Comparison of ENCODE assay signal across 17 cellular contexts in genomic region chr5:2754621-2755370, GRCh38. TPM values are rescaled to one million over a fixed set of nuclear protein-coding genes. Genes with fewer than 3 reads are reported as not detected.
DNase-seq lines count a peak whose midpoint lies in the region; ATAC-seq, FAIRE-seq and TF ChIP-seq lines count a peak whose summit lies in the region.
"Had no signal": no experiment of that assay in that cellular context is flagged by ENCODE, and none has a peak within 500 bp of the region (broad histone marks: within the 10 kb centered on the region; RNA-seq: fewer than 3 reads in every experiment).

No MANE protein-coding gene starts in this region.

- intact Hi-C loops in activated CD4-positive, alpha-beta T cell treated with anti-CD3 and anti-CD28 coated beads, Interleukin-2, amount 10 ng/mL, durations not matched to agents 24 days and 14 days (cut with micrococcal nuclease): loop anchor here (5.0 kb wide), 3 partner anchors 363 to 872 kb away; partner anchors contain the start of gene IRX4
- intact Hi-C loops in left lung (cut with DNase I): loop anchor here in 1 of 2 donors (5.0 kb wide), 1 partner anchor 843 kb away; the partner anchor contains the start of gene IRX1

- H3K4me3 Mint-ChIP-seq in activated CD4-positive, alpha-beta T cell treated with anti-CD3 and anti-CD28 coated beads, Interleukin-2, amount 10 ng/mL, durations not matched to agents 24 days and 14 days: no peak overlapping the region
- H3K4me3 Mint-ChIP-seq: activated CD8-positive, alpha-beta T cell treated with anti-CD3 and anti-CD28 coated beads, Interleukin-2, amount 10 ng/mL, durations not matched to agents 7 days and 5 days; activated naive CD4-positive, alpha-beta T cell treated with anti-CD3 and anti-CD28 coated beads for 36 hours had no signal

- H3K27me3 ChIP-seq in bronchial epithelial cell (ENCODE audit: control insufficient read depth, insufficient read depth, low read length) (no peaks in the 10 kb centered on the region), left lung (peaks cover 71 to 99% of the 10 kb centered on the region in 2 donors), thoracic aorta (replicated peaks; ENCODE audit: insufficient read depth) (peaks cover 17% of the 10 kb centered on the region)

- H3K27me3 Mint-ChIP-seq in activated CD4-positive, alpha-beta T cell treated with anti-CD3 and anti-CD28 coated beads, Interleukin-2, amount 10 ng/mL, durations not matched to agents 24 days and 14 days: peaks cover 53% of the 10 kb centered on the region

- peak; percentile 50 for DNase-seq in activated CD4-positive, alpha-beta T cell treated with anti-CD3 and anti-CD28 coated beads, Interleukin-2, amount 10 ng/mL, durations not matched to agents 24 days and 14 days
- no peak for DNase-seq in activated CD4-positive, alpha-beta T cell treated with anti-CD3 and anti-CD28 coated beads, Interleukin-2, amount 50 U/mL, for 4 hours
- no peak for DNase-seq in bronchial epithelial cell (ENCODE audit: low read depth)
- DNase-seq in left lung: peak in 1 of 2 donors; percentile 86
- DNase-seq in thoracic aorta (ENCODE audit: low spot score): no peak
- no peak for DNase-seq in activated naive CD4-positive, alpha-beta T cell (lab: John Stamatoyannopoulos, UW)
- no peak for DNase-seq in stimulated activated CD4-positive, alpha-beta T cell treated with anti-CD3 and anti-CD28 coated beads, Interleukin-4, amount 100 ng/mL, for 4 hours
- DNase-seq: activated CD8-positive, alpha-beta T cell treated with anti-CD3 and anti-CD28 coated beads, Interleukin-2, amount 10 ng/mL, durations not matched to agents 7 days and 5 days; activated naive CD4-positive, alpha-beta T cell treated with anti-CD3 and anti-CD28 coated beads for 36 hours; right lobe of liver; T-helper 2 cell had no signal

- H3K4me1 ChIP-seq in left lung (peaks cover 0 to 10% of the 10 kb centered on the region in 2 donors), thoracic aorta (ENCODE audit: control insufficient read depth in 1 of 2, low read depth in 2 of 2) (peaks cover 4 to 35% of the 10 kb centered on the region in 2 donors)

- no peak overlapping the region for H3K27ac Mint-ChIP-seq in activated CD4-positive, alpha-beta T cell treated with anti-CD3 and anti-CD28 coated beads, Interleukin-2, amount 10 ng/mL, durations not matched to agents 24 days and 14 days
- H3K27ac Mint-ChIP-seq: activated CD8-positive, alpha-beta T cell treated with anti-CD3 and anti-CD28 coated beads, Interleukin-2, amount 10 ng/mL, durations not matched to agents 7 days and 5 days; activated naive CD4-positive, alpha-beta T cell treated with anti-CD3 and anti-CD28 coated beads for 36 hours; IgD-negative memory B cell had no signal

- H3K4me3 ChIP-seq in bronchial epithelial cell (ENCODE audit: low read depth, low read length): peak overlapping the region; percentile 35
- H3K4me3 ChIP-seq in left lung: peak overlapping the region in 1 of 2 donors; percentile 36
- peak overlapping the region; percentile 65 for H3K4me3 ChIP-seq in thoracic aorta
- H3K4me3 ChIP-seq: right lobe of liver had no signal

- peaks cover 8% of the 10 kb centered on the region for H3K9me3 Mint-ChIP-seq in activated CD4-positive, alpha-beta T cell treated with anti-CD3 and anti-CD28 coated beads, Interleukin-2, amount 10 ng/mL, durations not matched to agents 24 days and 14 days
- H3K9me3 Mint-ChIP-seq: activated naive CD4-positive, alpha-beta T cell treated with anti-CD3 and anti-CD28 coated beads for 36 hours had no signal

- peaks cover 7% of the 10 kb centered on the region for H3K36me3 Mint-ChIP-seq in activated CD4-positive, alpha-beta T cell treated with anti-CD3 and anti-CD28 coated beads, Interleukin-2, amount 10 ng/mL, durations not matched to agents 24 days and 14 days (ENCODE audit: low read depth)
- H3K36me3 Mint-ChIP-seq: IgD-negative memory B cell had no signal

- H3K27ac ChIP-seq in left lung: peak overlapping the region; percentile 61 to 88
- no peak overlapping the region for H3K27ac ChIP-seq in thoracic aorta
- H3K27ac ChIP-seq: gastroesophageal sphincter, right lobe of liver had no signal

- FAIRE-seq in bronchial epithelial cell (lab: Jason Lieb, UNC): no peak
- FAIRE-seq: A204.1, H54 had no signal

- no peaks in the 10 kb centered on the region for H3K36me3 ChIP-seq in bronchial epithelial cell (ENCODE audit: control insufficient read depth, insufficient read depth, low read length)
- no peaks in the 10 kb centered on the region for H3K36me3 ChIP-seq in left lung
- H3K36me3 ChIP-seq in thoracic aorta: no peaks in the 10 kb centered on the region
- H3K36me3 ChIP-seq: gastroesophageal sphincter, right lobe of liver had no signal

- TF ChIP-seq CTCF in bronchial epithelial cell (IDR thresholded peaks at IDR 0.05; ENCODE audit: insufficient read depth, low read length, severe bottlenecking): peak; percentile 45
- no peak for TF ChIP-seq CTCF in left lung (IDR thresholded peaks at IDR 0.05)
- no peak for TF ChIP-seq CTCF in thoracic aorta (IDR thresholded peaks at IDR 0.05)

- no peaks in the 10 kb centered on the region for H3K9me3 ChIP-seq in left lung
- no peaks in the 10 kb centered on the region for H3K9me3 ChIP-seq in thoracic aorta
- H3K9me3 ChIP-seq: gastroesophageal sphincter, right lobe of liver had no signal

- ATAC-seq in left lung (peak; percentile 29), thoracic aorta (ENCODE audit: insufficient number of reproducible peaks, low FRiP score, low read depth) (no peak), GM21619 (IDR thresholded peaks at IDR 0.05; ENCODE audit: unreplicated experiment) (no peak)
- ATAC-seq: activated CD8-positive, alpha-beta T cell treated with anti-CD3 and anti-CD28 coated beads, Interleukin-2, amount 10 ng/mL, durations not matched to agents 7 days and 5 days; gastroesophageal sphincter; right lobe of liver had no signal

- no peaks in the 10 kb centered on the region for H3K4me1 Mint-ChIP-seq in activated CD4-positive, alpha-beta T cell treated with anti-CD3 and anti-CD28 coated beads, Interleukin-2, amount 10 ng/mL, durations not matched to agents 24 days and 14 days

RNA-seq across cellular contexts. Expression of gene IRX2, which starts 3.3 kb away (rescaled TPM):
- not detected in 2 replicates for total RNA-seq in activated CD4-positive, alpha-beta T cell treated with anti-CD3 and anti-CD28 coated beads, Interleukin-2, amount 10 ng/mL, durations not matched to agents 24 days and 14 days
- total RNA-seq in bronchial epithelial cell (11.3 and 14.0 TPM in 2 replicates), left lung (10 to 100 TPM; 32.4 to 60.6 TPM), thoracic aorta (under 1 TPM; 0.28 to 0.54 TPM)
- total RNA-seq: activated CD8-positive, alpha-beta T cell treated with anti-CD3 and anti-CD28 coated beads, Interleukin-2, amount 10 ng/mL, durations not matched to agents 7 days and 5 days; activated naive CD4-positive, alpha-beta T cell treated with anti-CD3 and anti-CD28 coated beads for 36 hours; mononuclear cell; right lobe of liver had no signal

Comparison
In these comparisons a context has a peak if more than half of its experiments do, and no peak if none do; other contexts are left out.
1. H3K27ac ChIP-seq: peak in left lung (2 of 2); none in thoracic aorta (0 of 2).